In genomic region chr22:49922484-49922883, GRCh38 we compare ENCODE assay signal across 19 cellular contexts.
"Had no signal": no experiment of that assay in that cellular context is flagged by ENCODE, and none has a peak within 500 bp of the region (broad histone marks: within the 10 kb centered on the region; RNA-seq: fewer than 3 reads in every experiment).

No MANE protein-coding gene starts in this region.

- H3K27me3 Mint-ChIP-seq: activated B cell treated with CpG ODN at 0.5 μM for 24 hours; activated CD4-positive, alpha-beta T cell treated with anti-CD3 and anti-CD28 coated beads for 36 hours; activated naive CD8-positive, alpha-beta T cell treated with anti-CD3 and anti-CD28 coated beads for 36 hours; central memory CD8-positive, alpha-beta T cell had no signal

- ATAC-seq: activated CD4-positive, alpha-beta T cell treated with anti-CD3 and anti-CD28 coated beads for 36 hours; activated T-cell treated with anti-CD3 and anti-CD28 coated beads, Interleukin-2, amount 50 U/mL, for 4 hours; gastroesophageal sphincter; heart left ventricle; left cardiac atrium had no signal

- DNase-seq: activated B cell treated with CpG ODN at 0.5 μM for 24 hours; activated CD4-positive, alpha-beta T cell treated with anti-CD3 and anti-CD28 coated beads for 36 hours; activated CD4-positive, alpha-beta T cell treated with anti-CD3 and anti-CD28 coated beads, Interleukin-2, amount 50 U/mL, for 4 hours; activated CD8-positive, alpha-beta memory T cell treated with anti-CD3 and anti-CD28 coated beads for 24 hours; activated CD8-positive, alpha-beta memory T cell treated with anti-CD3 and anti-CD28 coated beads, Interleukin-2, amount 50 U/mL, for 4 hours; activated naive CD4-positive, alpha-beta T cell treated with Interleukin-2 at 50 U/mL for 16 hours; activated naive CD8-positive, alpha-beta T cell treated with anti-CD3 and anti-CD28 coated beads for 36 hours; activated T-cell treated with anti-CD3 and anti-CD28 coated beads, Interleukin-2, amount 50 U/mL, for 4 hours; colonic mucosa; heart left ventricle; islet precursor cell; left cardiac atrium; mesenchymal stem cell; sigmoid colon; stimulated activated CD4-positive, alpha-beta T cell treated with anti-CD3 and anti-CD28 coated beads, Interleukin-4, amount 100 ng/mL, for 1 hour; stimulated activated naive CD4-positive, alpha-beta T cell treated with Interleukin-2 at 50 U/mL for 16 hours; T-helper 9 cell had no signal

- H3K9me3 Mint-ChIP-seq: activated B cell treated with CpG ODN at 0.5 μM for 24 hours; activated naive CD8-positive, alpha-beta T cell treated with anti-CD3 and anti-CD28 coated beads for 36 hours; activated T-cell treated with anti-CD3 and anti-CD28 coated beads, Interleukin-2, amount 50 U/mL, for 4 hours; central memory CD8-positive, alpha-beta T cell had no signal

- H3K27ac Mint-ChIP-seq: activated CD4-positive, alpha-beta T cell treated with anti-CD3 and anti-CD28 coated beads for 36 hours; activated naive CD8-positive, alpha-beta T cell treated with anti-CD3 and anti-CD28 coated beads for 36 hours had no signal

- H3K4me3 Mint-ChIP-seq: activated CD4-positive, alpha-beta T cell treated with anti-CD3 and anti-CD28 coated beads for 36 hours; activated naive CD8-positive, alpha-beta T cell treated with anti-CD3 and anti-CD28 coated beads for 36 hours; activated T-cell treated with anti-CD3 and anti-CD28 coated beads, Interleukin-2, amount 50 U/mL, for 4 hours; central memory CD8-positive, alpha-beta T cell had no signal
